ENCODE assay signal across 26 cellular contexts in the genomic region with DNA sequence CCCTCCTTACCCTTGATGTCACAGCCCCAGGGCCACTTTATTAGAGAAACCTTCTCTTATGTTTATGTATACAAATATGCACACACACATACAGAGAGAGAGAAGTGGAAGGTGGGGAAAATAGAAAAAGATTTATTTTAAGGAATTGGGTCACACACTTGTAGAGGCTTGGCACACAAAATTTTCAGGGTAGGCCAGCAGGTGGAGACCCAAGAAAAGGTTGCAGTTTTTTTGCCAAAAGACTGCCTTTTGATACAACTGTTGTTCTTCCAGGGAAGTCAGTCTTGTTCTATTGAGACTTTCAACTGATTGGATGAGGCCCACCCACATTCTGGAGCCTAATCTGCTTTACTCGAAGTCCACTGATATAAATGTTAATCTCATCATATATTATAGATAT.
"Had no signal": no experiment of that assay in that cellular context is flagged by ENCODE, and none has a peak within 500 bp of the region (broad histone marks: within the 10 kb centered on the region; RNA-seq: fewer than 3 reads in every experiment).

No MANE protein-coding gene starts in this region.

- H3K4me1 ChIP-seq: left lung, right lobe of liver, tibial nerve, upper lobe of left lung had no signal

- FAIRE-seq: endometrium, frontal cortex, kidney, small intestine, urothelium cell line had no signal

- H3K36me3 Mint-ChIP-seq: mesothelial cell of epicardium; naive B cell; neural progenitor cell; stimulated activated naive B cell treated with anti-CD40 and anti-IgM and Interleukin-4, amounts not matched to agents 10 μg/mL and 1 μg/mL and 100 μg/mL, for 72 hours had no signal

- H3K4me1 Mint-ChIP-seq: naive B cell; stimulated activated naive B cell treated with anti-CD40 and anti-IgM and Interleukin-4, amounts not matched to agents 10 μg/mL and 1 μg/mL and 100 μg/mL, for 72 hours had no signal

- H3K9ac ChIP-seq: neural progenitor cell, parathyroid adenoma had no signal

- H3K27me3 ChIP-seq: left lung, neural progenitor cell, right lobe of liver, tibial nerve, upper lobe of left lung had no signal

- DNase-seq: dermis blood vessel endothelial cell; effector memory CD4-positive, alpha-beta T cell; hypothalamus; kidney; left lung; mesenchymal stem cell; mucosa of descending colon; naive B cell; right lobe of liver; small intestine; stimulated activated CD4-positive, alpha-beta T cell treated with anti-CD3 and anti-CD28 coated beads, Interleukin-15, amount 100 ng/mL, for 24 hours; stimulated activated CD4-positive, alpha-beta T cell treated with anti-CD3 and anti-CD28 coated beads, Interleukin-2, amount 100 ng/mL, for 48 hours; stimulated activated naive B cell treated with anti-CD40 and anti-IgM and Interleukin-4, amounts not matched to agents 10 μg/mL and 1 μg/mL and 100 μg/mL, for 72 hours; upper lobe of left lung had no signal

- H3K27ac ChIP-seq: coronary artery, left lung, neural progenitor cell, parathyroid adenoma, right lobe of liver, thoracic aorta, tibial nerve, upper lobe of left lung had no signal

- H3K9me3 ChIP-seq: left lung, mucosa of descending colon, right lobe of liver, thoracic aorta, tibial nerve, upper lobe of left lung had no signal

- H3K4me3 ChIP-seq: coronary artery, left lung, mucosa of descending colon, neural progenitor cell, right lobe of liver, thoracic aorta, tibial nerve, upper lobe of left lung had no signal

- H3K27ac Mint-ChIP-seq: mesothelial cell of epicardium; naive B cell; nephron; neural progenitor cell; progenitor cell of endocrine pancreas; stimulated activated naive B cell treated with anti-CD40 and anti-IgM and Interleukin-4, amounts not matched to agents 10 μg/mL and 1 μg/mL and 100 μg/mL, for 72 hours; stimulated activated naive CD8-positive, alpha-beta T cell treated with anti-CD3 and anti-CD28 coated beads, Interleukin-15, Interleukin-2, amounts not matched to agents 100 ng/mL and 50 ng/mL, for 24 hours had no signal

- H3K4me3 Mint-ChIP-seq: mesothelial cell of epicardium; naive B cell; nephron; neural progenitor cell; stimulated activated naive B cell treated with anti-CD40 and anti-IgM and Interleukin-4, amounts not matched to agents 10 μg/mL and 1 μg/mL and 100 μg/mL, for 72 hours; stimulated activated naive CD8-positive, alpha-beta T cell treated with anti-CD3 and anti-CD28 coated beads, Interleukin-15, Interleukin-2, amounts not matched to agents 100 ng/mL and 50 ng/mL, for 24 hours had no signal

- H3K36me3 ChIP-seq: left lung, neural progenitor cell, right lobe of liver, thoracic aorta, tibial nerve, upper lobe of left lung had no signal

- ATAC-seq: left lung; mucosa of descending colon; right lobe of liver; stimulated activated naive B cell treated with anti-CD40 and anti-IgM and Interleukin-4, amounts not matched to agents 10 μg/mL and 1 μg/mL and 100 μg/mL, for 72 hours had no signal

- H3K9me3 Mint-ChIP-seq: mesothelial cell of epicardium; nephron; neural progenitor cell; stimulated activated naive CD8-positive, alpha-beta T cell treated with anti-CD3 and anti-CD28 coated beads, Interleukin-15, Interleukin-2, amounts not matched to agents 100 ng/mL and 50 ng/mL, for 24 hours had no signal

- H2AFZ ChIP-seq: neural progenitor cell, parathyroid adenoma had no signal

- H3K27me3 Mint-ChIP-seq: stimulated activated naive CD8-positive, alpha-beta T cell treated with anti-CD3 and anti-CD28 coated beads, Interleukin-15, Interleukin-2, amounts not matched to agents 100 ng/mL and 50 ng/mL, for 24 hours had no signal

- H3K4me2 ChIP-seq: neural progenitor cell had no signal
